Comparison of ENCODE assay signal across 14 cellular contexts in the genomic region with DNA sequence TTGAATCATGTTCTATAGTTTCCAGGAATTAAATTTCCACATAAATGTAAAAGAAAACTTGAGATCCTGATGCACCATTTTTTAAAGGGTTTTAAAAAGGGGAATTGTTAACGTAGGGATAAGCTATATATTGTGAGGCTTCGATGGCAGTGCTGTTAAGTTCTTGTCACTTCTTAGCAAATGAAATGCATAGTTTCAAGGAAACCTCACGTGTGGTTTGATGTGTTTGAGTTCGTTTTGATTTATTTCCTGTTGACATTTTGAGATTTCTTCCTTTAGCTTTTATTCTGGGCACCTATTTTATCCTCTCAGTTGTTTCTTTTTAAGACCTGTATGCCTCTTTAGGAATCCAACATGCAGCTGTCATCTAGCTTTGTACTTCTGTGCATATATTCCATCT.
"Had no signal": no experiment of that assay in that cellular context is flagged by ENCODE, and none has a peak within 500 bp of the region (broad histone marks: within the 10 kb centered on the region; RNA-seq: fewer than 3 reads in every experiment).

No MANE protein-coding gene starts in this region.

- H3K36me3 ChIP-seq: neutrophil had no signal

- H3K27ac Mint-ChIP-seq: activated B cell treated with CpG ODN at 0.5 μM for 24 hours; activated CD4-positive, alpha-beta T cell treated with anti-CD3 and anti-CD28 coated beads, Interleukin-2, amount 10 ng/mL, durations not matched to agents 24 days and 14 days; natural killer cell; stimulated activated effector memory CD8-positive, alpha-beta T cell treated with anti-CD3 and anti-CD28 coated beads, Interleukin-12 subunit alpha, Interleukin-12 subunit beta, amount 100 ng/mL, for 72 hours; type B pancreatic cell had no signal

- H3K4me1 Mint-ChIP-seq: activated B cell treated with CpG ODN at 0.5 μM for 24 hours had no signal

- H3K27me3 Mint-ChIP-seq: activated B cell treated with CpG ODN at 0.5 μM for 24 hours, type B pancreatic cell had no signal

- DNase-seq: activated B cell treated with CpG ODN at 0.5 μM for 24 hours; activated CD4-positive, alpha-beta T cell treated with anti-CD3 and anti-CD28 coated beads, Interleukin-2, amount 10 ng/mL, durations not matched to agents 24 days and 14 days; activated gamma-delta T cell; amniotic stem cell; mammary epithelial cell; natural killer cell; retina; stimulated activated CD4-positive, alpha-beta T cell treated with anti-CD3 and anti-CD28 coated beads, Interleukin-12 subunit alpha, Interleukin-12 subunit beta, amount 100 ng/mL, for 4 hours; stimulated activated CD4-positive, alpha-beta T cell treated with anti-CD3 and anti-CD28 coated beads, Interleukin-2, amount 100 ng/mL, for 24 hours had no signal

- H3K36me3 Mint-ChIP-seq: natural killer cell; stimulated activated effector memory CD8-positive, alpha-beta T cell treated with anti-CD3 and anti-CD28 coated beads, Interleukin-12 subunit alpha, Interleukin-12 subunit beta, amount 100 ng/mL, for 72 hours had no signal

- H3K27ac ChIP-seq: neutrophil, parathyroid adenoma had no signal

- ATAC-seq: esophagus mucosa; natural killer cell; stimulated activated effector memory CD8-positive, alpha-beta T cell treated with anti-CD3 and anti-CD28 coated beads, Interleukin-12 subunit alpha, Interleukin-12 subunit beta, amount 100 ng/mL, for 72 hours had no signal

- H3K9me3 ChIP-seq: neutrophil had no signal

- H3K9me3 Mint-ChIP-seq: activated B cell treated with CpG ODN at 0.5 μM for 24 hours, natural killer cell had no signal

- H3K4me1 ChIP-seq: parathyroid adenoma had no signal

- H3K4me3 Mint-ChIP-seq: activated B cell treated with CpG ODN at 0.5 μM for 24 hours; activated CD4-positive, alpha-beta T cell treated with anti-CD3 and anti-CD28 coated beads, Interleukin-2, amount 10 ng/mL, durations not matched to agents 24 days and 14 days; natural killer cell; stimulated activated effector memory CD8-positive, alpha-beta T cell treated with anti-CD3 and anti-CD28 coated beads, Interleukin-12 subunit alpha, Interleukin-12 subunit beta, amount 100 ng/mL, for 72 hours; type B pancreatic cell had no signal
